ENCODE assay signal across 8 cellular contexts in the genomic region with DNA sequence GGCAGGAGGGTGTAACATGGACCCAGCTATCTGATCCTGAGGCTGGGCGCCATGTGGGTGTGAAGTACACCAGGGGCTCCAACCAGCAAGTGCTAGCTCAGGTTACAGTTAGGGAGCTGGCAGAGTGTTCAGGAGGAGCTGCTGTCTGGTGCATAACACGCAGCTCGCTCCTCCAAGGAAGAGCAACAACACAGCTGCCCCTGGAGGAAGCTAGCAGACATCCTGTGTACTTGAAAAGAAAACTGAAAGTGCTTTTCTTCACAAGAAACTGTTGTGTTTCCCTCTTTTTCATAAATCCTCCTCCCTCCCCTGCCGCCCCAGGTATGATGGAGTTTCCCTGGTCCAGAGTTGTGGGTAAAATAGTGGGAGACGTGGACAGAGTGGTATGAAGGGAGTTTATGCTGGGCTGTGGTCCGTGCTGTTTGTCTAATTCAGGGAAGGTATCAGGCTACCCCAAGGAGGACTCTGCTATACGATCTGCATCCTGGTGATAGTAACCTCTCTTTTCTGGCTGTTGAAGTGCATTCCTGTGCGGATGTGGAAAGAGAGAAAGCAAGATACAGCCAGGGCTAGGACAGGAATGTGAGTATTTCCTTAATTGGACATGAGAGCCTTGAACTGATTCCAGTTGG. TPM values are rescaled to one million over a fixed set of nuclear protein-coding genes. Genes with fewer than 3 reads are reported as not detected.
DNase-seq lines count a peak whose midpoint lies in the region; ATAC-seq, FAIRE-seq and TF ChIP-seq lines count a peak whose summit lies in the region.

No MANE protein-coding gene starts in this region.

- H3K4me3 ChIP-seq in adipocyte (ENCODE audit: low read length), result peak overlapping the region; percentile 66

- H3K4me1 Mint-ChIP-seq in immature natural killer cell, result peaks cover 77 to 84% of the 10 kb centered on the region in 2 donors
- peaks cover 43 to 60% of the 10 kb centered on the region in 2 donors for H3K4me1 Mint-ChIP-seq in stimulated activated naive B cell treated with anti-CD40 and anti-IgM and Interleukin-4, amounts not matched to agents 10 μg/mL and 1 μg/mL and 100 μg/mL, for 72 hours

- H3K4me3 Mint-ChIP-seq in immature natural killer cell, result peak overlapping the region; percentile 92 to 98 (median 96)
- peak overlapping the region; percentile 90 to 92 for H3K4me3 Mint-ChIP-seq in stimulated activated naive B cell treated with anti-CD40 and anti-IgM and Interleukin-4, amounts not matched to agents 10 μg/mL and 1 μg/mL and 100 μg/mL, for 72 hours

- no peaks in the 10 kb centered on the region for H3K36me3 Mint-ChIP-seq in immature natural killer cell
- no peaks in the 10 kb centered on the region for H3K36me3 Mint-ChIP-seq in stimulated activated naive B cell treated with anti-CD40 and anti-IgM and Interleukin-4, amounts not matched to agents 10 μg/mL and 1 μg/mL and 100 μg/mL, for 72 hours

- no peaks in the 10 kb centered on the region for H3K36me3 ChIP-seq in adipocyte (ENCODE audit: control insufficient read depth, insufficient read depth, low read length, severe bottlenecking)

- H3K27ac Mint-ChIP-seq in immature natural killer cell, result peak overlapping the region; percentile 99 to 100 (median 100)
- H3K27ac Mint-ChIP-seq in stimulated activated naive B cell treated with anti-CD40 and anti-IgM and Interleukin-4, amounts not matched to agents 10 μg/mL and 1 μg/mL and 100 μg/mL, for 72 hours, result peak overlapping the region; percentile 99

- H3K9me3 Mint-ChIP-seq in immature natural killer cell, result peaks cover 0 to 1% (median 0%) of the 10 kb centered on the region in 6 donors
- no peaks in the 10 kb centered on the region for H3K9me3 Mint-ChIP-seq in stimulated activated naive B cell treated with anti-CD40 and anti-IgM and Interleukin-4, amounts not matched to agents 10 μg/mL and 1 μg/mL and 100 μg/mL, for 72 hours

- DNase-seq in activated CD4-positive, CD25-positive, alpha-beta regulatory T cell treated with anti-CD3 and anti-CD28 coated beads, Interleukin-2, amount 50 U/mL, for 72 hours, result no peak
- DNase-seq in NOMO-1 treated with dmso at 0.1 percent for 144 hours (lab: John Stamatoyannopoulos, UW; ENCODE audit: unreplicated experiment), result peak; percentile 23
- DNase-seq in adipocyte (ENCODE audit: low read depth), result peak; percentile 74
- DNase-seq in immature natural killer cell, result peak; percentile 66 to 71 (median 66)
- peak; percentile 21 for DNase-seq in stimulated activated naive B cell treated with anti-CD40 and anti-IgM and Interleukin-4, amounts not matched to agents 10 μg/mL and 1 μg/mL and 100 μg/mL, for 72 hours
- DNase-seq in D721Med (ENCODE audit: insufficient read length, low spot score), result no peak

- H3K9me3 ChIP-seq in adipocyte (ENCODE audit: control insufficient read depth, low read length), result no peaks in the 10 kb centered on the region

- H3K27me3 ChIP-seq in adipocyte (replicated peaks; ENCODE audit: control insufficient read depth, insufficient read depth, low read length), result peaks cover 24% of the 10 kb centered on the region

- ATAC-seq in activated CD4-positive, CD25-positive, alpha-beta regulatory T cell treated with anti-CD3 and anti-CD28 coated beads, Interleukin-2, amount 50 U/mL, for 24 hours, result peak; percentile 39 to 54
- ATAC-seq in HG02763 (IDR thresholded peaks at IDR 0.05; ENCODE audit: unreplicated experiment), result peak; percentile 46
- ATAC-seq in stimulated activated naive B cell treated with anti-CD40 and anti-IgM and Interleukin-4, amounts not matched to agents 10 μg/mL and 1 μg/mL and 100 μg/mL, for 72 hours (replicated peaks), result peak; percentile 54 to 58

- peaks cover 17% of the 10 kb centered on the region for H3K4me1 ChIP-seq in adipocyte (ENCODE audit: control insufficient read depth, insufficient read depth, low read length)

- peak overlapping the region; percentile 56 for H3K9ac ChIP-seq in adipocyte (ENCODE audit: low read length)

- H3K27me3 Mint-ChIP-seq in immature natural killer cell (ENCODE audit: low read depth in 3 of 3), result peaks cover 4 to 19% (median 5%) of the 10 kb centered on the region in 3 donors
- H3K27me3 Mint-ChIP-seq in stimulated activated naive B cell treated with anti-CD40 and anti-IgM and Interleukin-4, amounts not matched to agents 10 μg/mL and 1 μg/mL and 100 μg/mL, for 72 hours, result no peaks in the 10 kb centered on the region

- no peak for FAIRE-seq in D721Med (lab: Jason Lieb, UNC)

- no peak for TF ChIP-seq CTCF in D721Med (IDR thresholded peaks at IDR 0.05; ENCODE audit: insufficient read depth, missing control alignments)

RNA-seq across cellular contexts. Expression of a gene that starts 6.1 kb away (rescaled TPM):
- polyA plus RNA-seq in immature natural killer cell, result 100 to 1,000 TPM; 101 to 137 (median 129) TPM

Comparison
In these comparisons a context has a peak if more than half of its experiments do, and no peak if none do; other contexts are left out.
1. DNase-seq: peak in NOMO-1 treated with dmso at 0.1 percent for 144 hours (single experiment), adipocyte (single experiment), immature natural killer cell (3 of 3) and stimulated activated naive B cell treated with anti-CD40 and anti-IgM and Interleukin-4, amounts not matched to agents 10 μg/mL and 1 μg/mL and 100 μg/mL, for 72 hours (single experiment); none in activated CD4-positive, CD25-positive, alpha-beta regulatory T cell treated with anti-CD3 and anti-CD28 coated beads, Interleukin-2, amount 50 U/mL, for 72 hours (single experiment) and D721Med (single experiment).
2. Peak in every context shown above with its lines, with median percentiles within 50 percentile points of each other: ATAC-seq.